Comparison of ENCODE assay signal across 20 cellular contexts in genomic region chr12:28800129-28800528, GRCh38.
A peak's percentile ranks its signal among the peaks of the same experiment; 100 is the strongest.
DNase-seq lines count a peak whose midpoint lies in the region; ATAC-seq and TF ChIP-seq lines count a peak whose summit lies in the region.
"Had no signal": no experiment of that assay in that cellular context is flagged by ENCODE, and none has a peak within 500 bp of the region (broad histone marks: within the 10 kb centered on the region; RNA-seq: fewer than 3 reads in every experiment).

No MANE protein-coding gene starts in this region.

- H3K36me3 Mint-ChIP-seq in natural killer cell treated with Interleukin-12 subunit alpha and Interleukin-12 subunit beta and Interleukin-15 and Interleukin-18, amount 100 ng/mL, for 72 hours = no peaks in the 10 kb centered on the region
- H3K36me3 Mint-ChIP-seq: activated naive CD8-positive, alpha-beta T cell treated with anti-CD3 and anti-CD28 coated beads, Interleukin-2, amount 10 ng/mL, durations not matched to agents 7 days and 5 days had no signal

- H3K9me3 ChIP-seq in hepatocyte (ENCODE audit: low read depth) = no peaks in the 10 kb centered on the region
- H3K9me3 ChIP-seq: sigmoid colon had no signal

- no peak for DNase-seq in hepatocyte (ENCODE audit: low spot score)
- no peak for DNase-seq in stimulated activated CD4-positive, alpha-beta T cell treated with anti-CD3 and anti-CD28 coated beads, Interleukin-4, amount 100 ng/mL, for 24 hours
- no peak for DNase-seq in amygdala (lab: John Stamatoyannopoulos, UW)
- no peak for DNase-seq in natural killer cell treated with Interleukin-12 subunit alpha and Interleukin-12 subunit beta and Interleukin-15 and Interleukin-18, amount 100 ng/mL, for 72 hours (ENCODE audit: low spot score)
- DNase-seq in middle frontal gyrus (ENCODE audit: extremely low spot score, low spot score) = no peak
- DNase-seq: activated naive CD8-positive, alpha-beta T cell treated with anti-CD3 and anti-CD28 coated beads, Interleukin-2, amount 10 ng/mL, durations not matched to agents 7 days and 5 days; activated T-cell treated with anti-CD3 and anti-CD28 coated beads, Interleukin-2, amount 50 U/mL, for 24 hours; C1 segment of cervical spinal cord; effector memory CD8-positive, alpha-beta T cell; NCI-H146; NCI-H510A; sigmoid colon; stimulated activated naive CD8-positive, alpha-beta T cell treated with anti-CD3 and anti-CD28 coated beads, Interleukin-15, Interleukin-2, amounts not matched to agents 100 U/mL and 50 U/mL, for 24 hours had no signal

- TF ChIP-seq CTCF in hepatocyte (IDR thresholded peaks at IDR 0.05; ENCODE audit: poor library complexity) = no peak

- H3K27me3 ChIP-seq in hepatocyte = no peaks in the 10 kb centered on the region
- H3K27me3 ChIP-seq: cardiac muscle cell, neural progenitor cell, sigmoid colon had no signal

- peaks cover 0 to 2% of the 10 kb centered on the region in 2 donors for H3K27me3 Mint-ChIP-seq in natural killer cell treated with Interleukin-12 subunit alpha and Interleukin-12 subunit beta and Interleukin-15 and Interleukin-18, amount 100 ng/mL, for 72 hours
- H3K27me3 Mint-ChIP-seq: activated CD4-positive, alpha-beta T cell treated with anti-CD3 and anti-CD28 coated beads, Interleukin-2, amount 10 ng/mL, durations not matched to agents 24 days and 14 days; activated T-cell treated with anti-CD3 and anti-CD28 coated beads, Interleukin-2, amount 50 U/mL, for 24 hours had no signal

- H3K4me2 ChIP-seq in hepatocyte = no peak overlapping the region
- H3K4me2 ChIP-seq: GM23338, neural progenitor cell had no signal

- H3K79me2 ChIP-seq in hepatocyte = no peaks in the 10 kb centered on the region

- H4K20me1 ChIP-seq in hepatocyte (ENCODE audit: insufficient read depth, poor library complexity, severe bottlenecking) = no peaks in the 10 kb centered on the region

- H3K4me1 Mint-ChIP-seq in natural killer cell treated with Interleukin-12 subunit alpha and Interleukin-12 subunit beta and Interleukin-15 and Interleukin-18, amount 100 ng/mL, for 72 hours (ENCODE audit: low read depth in 2 of 2) = no peaks in the 10 kb centered on the region
- H3K4me1 Mint-ChIP-seq: activated CD4-positive, alpha-beta T cell treated with anti-CD3 and anti-CD28 coated beads, Interleukin-2, amount 10 ng/mL, durations not matched to agents 24 days and 14 days; activated naive CD8-positive, alpha-beta T cell treated with anti-CD3 and anti-CD28 coated beads, Interleukin-2, amount 10 ng/mL, durations not matched to agents 7 days and 5 days; GM23338; neural progenitor cell had no signal

- H3K9me3 Mint-ChIP-seq in natural killer cell treated with Interleukin-12 subunit alpha and Interleukin-12 subunit beta and Interleukin-15 and Interleukin-18, amount 100 ng/mL, for 72 hours = peaks cover 2% of the 10 kb centered on the region
- H3K9me3 Mint-ChIP-seq: activated CD4-positive, alpha-beta T cell treated with anti-CD3 and anti-CD28 coated beads, Interleukin-2, amount 10 ng/mL, durations not matched to agents 24 days and 14 days; activated T-cell treated with anti-CD3 and anti-CD28 coated beads, Interleukin-2, amount 50 U/mL, for 24 hours; effector memory CD8-positive, alpha-beta T cell; GM23338; neural progenitor cell had no signal

- no peak overlapping the region for H2AFZ ChIP-seq in hepatocyte
- H2AFZ ChIP-seq: GM23338, neural progenitor cell had no signal

- no peaks in the 10 kb centered on the region for H3K36me3 ChIP-seq in hepatocyte (replicated peaks; ENCODE audit: insufficient read depth, low read depth)
- H3K36me3 ChIP-seq: cardiac muscle cell, neural progenitor cell, sigmoid colon had no signal

- H3K9me2 ChIP-seq in hepatocyte (replicated peaks; ENCODE audit: insufficient read depth) = no peaks in the 10 kb centered on the region

- no peak overlapping the region for H3K27ac Mint-ChIP-seq in natural killer cell treated with Interleukin-12 subunit alpha and Interleukin-12 subunit beta and Interleukin-15 and Interleukin-18, amount 100 ng/mL, for 72 hours
- H3K27ac Mint-ChIP-seq: activated CD4-positive, alpha-beta T cell treated with anti-CD3 and anti-CD28 coated beads, Interleukin-2, amount 10 ng/mL, durations not matched to agents 24 days and 14 days; activated naive CD8-positive, alpha-beta T cell treated with anti-CD3 and anti-CD28 coated beads, Interleukin-2, amount 10 ng/mL, durations not matched to agents 7 days and 5 days; activated T-cell treated with anti-CD3 and anti-CD28 coated beads, Interleukin-2, amount 50 U/mL, for 24 hours; effector memory CD8-positive, alpha-beta T cell; GM23338; neural progenitor cell had no signal

- peak overlapping the region; percentile 24 for H3K27ac ChIP-seq in hepatocyte
- H3K27ac ChIP-seq: cardiac muscle cell, neural progenitor cell, sigmoid colon had no signal

- no peak overlapping the region for H3K4me3 ChIP-seq in hepatocyte
- H3K4me3 ChIP-seq: cardiac muscle cell, GM23338, neural progenitor cell, sigmoid colon had no signal

- H3K4me3 Mint-ChIP-seq in natural killer cell treated with Interleukin-12 subunit alpha and Interleukin-12 subunit beta and Interleukin-15 and Interleukin-18, amount 100 ng/mL, for 72 hours = no peak overlapping the region
- H3K4me3 Mint-ChIP-seq: activated CD4-positive, alpha-beta T cell treated with anti-CD3 and anti-CD28 coated beads, Interleukin-2, amount 10 ng/mL, durations not matched to agents 24 days and 14 days; activated naive CD8-positive, alpha-beta T cell treated with anti-CD3 and anti-CD28 coated beads, Interleukin-2, amount 10 ng/mL, durations not matched to agents 7 days and 5 days; activated T-cell treated with anti-CD3 and anti-CD28 coated beads, Interleukin-2, amount 50 U/mL, for 24 hours; effector memory CD8-positive, alpha-beta T cell; GM23338; neural progenitor cell had no signal

- 91% methylated on average over 1 of the region's 1 CpG for WGBS in hepatocyte (ENCODE audit: low lambda C conversion rate, missing lambda C conversion rate)

- ATAC-seq in GM18867 (IDR thresholded peaks at IDR 0.05; ENCODE audit: unreplicated experiment) = peak; percentile 64
- ATAC-seq in GM21529 (IDR thresholded peaks at IDR 0.05; ENCODE audit: unreplicated experiment) = peak; percentile 92
- peak; percentile 97 for ATAC-seq in HG03342 (IDR thresholded peaks at IDR 0.05; ENCODE audit: unreplicated experiment)
- no peak for ATAC-seq in natural killer cell treated with Interleukin-12 subunit alpha and Interleukin-12 subunit beta and Interleukin-15 and Interleukin-18, amount 100 ng/mL, for 72 hours
- ATAC-seq: effector memory CD8-positive, alpha-beta T cell; GM23338; stimulated activated naive CD8-positive, alpha-beta T cell treated with anti-CD3 and anti-CD28 coated beads, Interleukin-15, Interleukin-2, amounts not matched to agents 100 U/mL and 50 U/mL, for 24 hours had no signal

- H3K4me1 ChIP-seq in hepatocyte (ENCODE audit: insufficient read depth) = peaks cover 5% of the 10 kb centered on the region
- H3K4me1 ChIP-seq: neural progenitor cell, sigmoid colon had no signal

Comparison
In these comparisons a context has a peak if more than half of its experiments do, and no peak if none do; other contexts are left out.
1. ATAC-seq: peak in GM18867 (single experiment), GM21529 (single experiment) and HG03342 (single experiment); none in natural killer cell treated with Interleukin-12 subunit alpha and Interleukin-12 subunit beta and Interleukin-15 and Interleukin-18, amount 100 ng/mL, for 72 hours (0 of 2).